ENCODE assay signal across 17 cellular contexts in genomic region chr2:141341444-141341843, GRCh38.
DNase-seq lines count a peak whose midpoint lies in the region; ATAC-seq, FAIRE-seq and TF ChIP-seq lines count a peak whose summit lies in the region.
"Had no signal": no experiment of that assay in that cellular context is flagged by ENCODE, and none has a peak within 500 bp of the region (broad histone marks: within the 10 kb centered on the region; RNA-seq: fewer than 3 reads in every experiment).

No MANE protein-coding gene starts in this region.

- no peaks in the 10 kb centered on the region for H3K4me1 ChIP-seq in ovary (ENCODE audit: insufficient read depth)
- H3K4me1 ChIP-seq: ascending aorta, prostate gland had no signal

- TF ChIP-seq POLR2A in ovary (IDR thresholded peaks at IDR 0.05), result no peak

- CTCF ChIA-PET in Calu3 (lab: Charles Lee), result no interaction called here

- no peaks in the 10 kb centered on the region for H3K27me3 ChIP-seq in ovary
- H3K27me3 ChIP-seq: ascending aorta had no signal

- no peak for ATAC-seq in HG02884 (IDR thresholded peaks at IDR 0.05; ENCODE audit: unreplicated experiment)
- ATAC-seq: activated T-cell treated with anti-CD3 and anti-CD28 coated beads, Interleukin-2, amount 50 U/mL, for 4 hours; mucosa of descending colon had no signal

- H3K9me3 ChIP-seq in ovary, result no peaks in the 10 kb centered on the region
- H3K9me3 ChIP-seq: ascending aorta, mucosa of descending colon, prostate gland had no signal

- H3K36me3 ChIP-seq in ovary, result no peaks in the 10 kb centered on the region
- H3K36me3 ChIP-seq: ascending aorta, prostate gland had no signal

- H3K9me3 Mint-ChIP-seq in Calu3 (ENCODE audit: low read depth, unreplicated experiment), result peaks cover 3% of the 10 kb centered on the region

- DNase-seq in Calu3 (no peak), RCC 7860 (ENCODE audit: low spot score) (peak; percentile 60), epidermal melanocyte (ENCODE audit: insufficient read length, low spot score) (peak; percentile 19), non-pigmented ciliary epithelial cell (ENCODE audit: low read depth) (peak; percentile 98), GM19240 (ENCODE audit: insufficient read length, low spot score) (no peak), ovary (no peak)
- no peak for DNase-seq in stimulated activated CD4-positive, alpha-beta T cell treated with anti-CD3 and anti-CD28 coated beads, Interleukin-4, amount 100 ng/mL, for 4 hours
- DNase-seq: activated T-cell treated with anti-CD3 and anti-CD28 coated beads, Interleukin-2, amount 50 U/mL, for 4 hours; mucosa of descending colon; NCI-H2081; stimulated activated CD4-positive, alpha-beta T cell treated with anti-CD3 and anti-CD28 coated beads, Interleukin-4, amount 100 ng/mL, for 24 hours; stimulated activated naive CD4-positive, alpha-beta T cell treated with Interleukin-2 at 50 U/mL for 16 hours had no signal

- H3K27me3 Mint-ChIP-seq in Calu3 (ENCODE audit: unreplicated experiment), result no peaks in the 10 kb centered on the region

- 29 to 38% (median 31%) methylated on average over 2 of the region's 2 CpGs for WGBS in ovary, 3 donors

- BruUV-seq in Calu3 (replicated peaks; lab: Mats Ljungman, UMichigan), result no TSS peak

- H3K27ac Mint-ChIP-seq in Calu3 (ENCODE audit: unreplicated experiment), result peak overlapping the region; percentile 16
- H3K27ac Mint-ChIP-seq: CD14-positive monocyte had no signal

- no peak for TF ChIP-seq CTCF in Calu3 (IDR thresholded peaks at IDR 0.05; ENCODE audit: unreplicated experiment)
- no peak for TF ChIP-seq CTCF in ovary (IDR thresholded peaks at IDR 0.05)

- H3K27ac ChIP-seq in ovary, result no peak overlapping the region
- H3K27ac ChIP-seq: ascending aorta, KMS-11, prostate gland had no signal

- H3K4me1 Mint-ChIP-seq in Calu3 (ENCODE audit: low read depth, unreplicated experiment), result peaks cover 16% of the 10 kb centered on the region
- H3K4me1 Mint-ChIP-seq: CD14-positive monocyte had no signal

- H3K36me3 Mint-ChIP-seq in Calu3 (ENCODE audit: insufficient read depth, unreplicated experiment), result no peaks in the 10 kb centered on the region
- H3K36me3 Mint-ChIP-seq: CD14-positive monocyte had no signal

- no peak overlapping the region for H3K4me3 ChIP-seq in ovary
- H3K4me3 ChIP-seq: ascending aorta, mucosa of descending colon, prostate gland had no signal

- FAIRE-seq in RCC 7860 (lab: Jason Lieb, UNC), result no peak

- H3K4me3 Mint-ChIP-seq in Calu3 (ENCODE audit: low read depth, unreplicated experiment), result no peak overlapping the region
- H3K4me3 Mint-ChIP-seq: activated T-cell treated with anti-CD3 and anti-CD28 coated beads, Interleukin-2, amount 50 U/mL, for 4 hours; CD14-positive monocyte had no signal

- TF ChIP-seq EP300 in ovary (IDR thresholded peaks at IDR 0.05), result no peak

- intact Hi-C loops in Calu3 (cut with micrococcal nuclease; ENCODE audit: unreplicated experiment) (no loop called here), ovary (cut with DNase I) (no loop called here)

Comparison
In these comparisons a context has a peak if more than half of its experiments do, and no peak if none do; other contexts are left out.
1. DNase-seq: peak in RCC 7860 (single experiment), epidermal melanocyte (single experiment) and non-pigmented ciliary epithelial cell (single experiment); none in Calu3 (single experiment), stimulated activated CD4-positive, alpha-beta T cell treated with anti-CD3 and anti-CD28 coated beads, Interleukin-4, amount 100 ng/mL, for 4 hours (0 of 2), GM19240 (single experiment) and ovary (0 of 5).